ENCODE assay signal across 18 cellular contexts in genomic region chr4:103904126-103904525, GRCh38.
"Had no signal": no experiment of that assay in that cellular context is flagged by ENCODE, and none has a peak within 500 bp of the region (broad histone marks: within the 10 kb centered on the region; RNA-seq: fewer than 3 reads in every experiment).

No MANE protein-coding gene starts in this region.

- H3K4me1 Mint-ChIP-seq: activated naive CD8-positive, alpha-beta T cell treated with anti-CD3 and anti-CD28 coated beads, Interleukin-2, amount 10 ng/mL, durations not matched to agents 7 days and 5 days; nephron progenitor cell; T-cell had no signal

- FAIRE-seq: frontal cortex had no signal

- H3K27ac Mint-ChIP-seq: activated naive CD8-positive, alpha-beta T cell treated with anti-CD3 and anti-CD28 coated beads, Interleukin-2, amount 10 ng/mL, durations not matched to agents 7 days and 5 days; nephron progenitor cell; T-cell had no signal

- H3K27ac ChIP-seq: cardiac muscle cell, dorsolateral prefrontal cortex, heart right ventricle, prostate gland, transverse colon had no signal

- H3K36me3 Mint-ChIP-seq: activated naive CD8-positive, alpha-beta T cell treated with anti-CD3 and anti-CD28 coated beads, Interleukin-2, amount 10 ng/mL, durations not matched to agents 7 days and 5 days; T-cell had no signal

- DNase-seq: activated CD4-positive, alpha-beta T cell treated with anti-CD3 and anti-CD28 coated beads, Interleukin-2, amount 50 U/mL, for 1 hour; activated CD8-positive, alpha-beta memory T cell treated with anti-CD3 and anti-CD28 coated beads for 24 hours; activated naive CD4-positive, alpha-beta T cell; activated naive CD8-positive, alpha-beta T cell treated with anti-CD3 and anti-CD28 coated beads, Interleukin-2, amount 10 ng/mL, durations not matched to agents 7 days and 5 days; anterior cingulate cortex; dorsolateral prefrontal cortex; heart right ventricle; nephron progenitor cell; right cardiac atrium; stimulated activated naive CD8-positive, alpha-beta T cell treated with anti-CD3 and anti-CD28 coated beads, Interleukin-15, Interleukin-2, amounts not matched to agents 100 U/mL and 50 U/mL, for 24 hours; T-cell; T-helper 9 cell; transverse colon had no signal

- H3K4me3 ChIP-seq: cardiac muscle cell, dorsolateral prefrontal cortex, heart right ventricle, prostate gland, transverse colon had no signal

- H3K27me3 Mint-ChIP-seq: activated naive CD8-positive, alpha-beta T cell treated with anti-CD3 and anti-CD28 coated beads, Interleukin-2, amount 10 ng/mL, durations not matched to agents 7 days and 5 days; T-cell had no signal

- H3K4me3 Mint-ChIP-seq: activated naive CD8-positive, alpha-beta T cell treated with anti-CD3 and anti-CD28 coated beads, Interleukin-2, amount 10 ng/mL, durations not matched to agents 7 days and 5 days; nephron progenitor cell; T-cell had no signal

- H3K36me3 ChIP-seq: cardiac muscle cell, heart right ventricle, prostate gland, transverse colon had no signal

- H3K9me3 ChIP-seq: prostate gland, transverse colon had no signal

- H3K4me1 ChIP-seq: heart right ventricle, prostate gland, transverse colon had no signal

- H3K27me3 ChIP-seq: cardiac muscle cell, dorsolateral prefrontal cortex, heart right ventricle, transverse colon had no signal

- ATAC-seq: activated CD4-positive, CD25-positive, alpha-beta regulatory T cell treated with anti-CD3 and anti-CD28 coated beads, Interleukin-2, amount 50 U/mL, for 24 hours; esophagus mucosa; heart right ventricle; right cardiac atrium; stimulated activated naive CD8-positive, alpha-beta T cell treated with anti-CD3 and anti-CD28 coated beads, Interleukin-15, Interleukin-2, amounts not matched to agents 100 U/mL and 50 U/mL, for 24 hours; T-cell had no signal
